Comparison of ENCODE assay signal across 10 cellular contexts in genomic region chr7:12683678-12684077, GRCh38. TPM values are rescaled to one million over a fixed set of nuclear protein-coding genes. Genes with fewer than 3 reads are reported as not detected.
A peak's percentile ranks its signal among the peaks of the same experiment; 100 is the strongest.
DNase-seq lines count a peak whose midpoint lies in the region; ATAC-seq and TF ChIP-seq lines count a peak whose summit lies in the region.
"Had no signal": no experiment of that assay in that cellular context is flagged by ENCODE, and none has a peak within 500 bp of the region (broad histone marks: within the 10 kb centered on the region; RNA-seq: fewer than 3 reads in every experiment).

No MANE protein-coding gene starts in this region.

- no peaks in the 10 kb centered on the region for H3F3A ChIP-seq in neural cell (ENCODE audit: insufficient read depth, low read length, poor library complexity, severe bottlenecking)

- H3K4me1 Mint-ChIP-seq in chondrocyte (ENCODE audit: low read depth), result peaks cover 15% of the 10 kb centered on the region
- H3K4me1 Mint-ChIP-seq in activated T-cell treated with anti-CD3 and anti-CD28 coated beads, Interleukin-2, amount 50 U/mL, for 72 hours (ENCODE audit: low read depth), result peaks cover 24% of the 10 kb centered on the region

- no peak overlapping the region for H3K27ac Mint-ChIP-seq in chondrocyte (ENCODE audit: unreplicated experiment)
- no peak overlapping the region for H3K27ac Mint-ChIP-seq in activated T-cell treated with anti-CD3 and anti-CD28 coated beads, Interleukin-2, amount 50 U/mL, for 72 hours

- H3K27ac ChIP-seq in neural cell (ENCODE audit: low read length), result no peak overlapping the region
- H3K27ac ChIP-seq: right atrium auricular region had no signal

- peak; percentile 84 for TF ChIP-seq CTCF in chondrocyte (IDR thresholded peaks at IDR 0.05)
- TF ChIP-seq CTCF in neural cell (IDR thresholded peaks at IDR 0.05; ENCODE audit: poor library complexity, severe bottlenecking), result peak; percentile 65

- ATAC-seq in activated CD4-positive, CD25-positive, alpha-beta regulatory T cell treated with anti-CD3 and anti-CD28 coated beads, Interleukin-2, amount 50 U/mL, for 24 hours, result no peak
- no peak for ATAC-seq in activated T-cell treated with anti-CD3 and anti-CD28 coated beads, Interleukin-2, amount 50 U/mL, for 72 hours (replicated peaks in 1 of 2)
- ATAC-seq: gastroesophageal sphincter had no signal

- no peaks in the 10 kb centered on the region for H3K36me3 ChIP-seq in neural cell (ENCODE audit: insufficient read depth, low read length)
- H3K36me3 ChIP-seq: gastroesophageal sphincter, right atrium auricular region had no signal

- H3K9me2 ChIP-seq in neural cell (ENCODE audit: insufficient read depth, low read length), result no peaks in the 10 kb centered on the region

- no peak overlapping the region for H3K4me2 ChIP-seq in neural cell (ENCODE audit: low read length)

- TF ChIP-seq EP300 in Ishikawa (IDR thresholded peaks at IDR 0.05; ENCODE audit: borderline replicate concordance), result no peak
- no peak for TF ChIP-seq EP300 in neural cell (conservative IDR thresholded peaks at IDR 0.05; ENCODE audit: poor library complexity, severe bottlenecking)

- H3K27me3 ChIP-seq in neural cell (ENCODE audit: insufficient read depth, low read depth, low read length), result no peaks in the 10 kb centered on the region
- H3K27me3 ChIP-seq: gastroesophageal sphincter, right atrium auricular region had no signal

- H3K9me3 Mint-ChIP-seq in chondrocyte (ENCODE audit: low read depth), result no peaks in the 10 kb centered on the region
- no peaks in the 10 kb centered on the region for H3K9me3 Mint-ChIP-seq in activated T-cell treated with anti-CD3 and anti-CD28 coated beads, Interleukin-2, amount 50 U/mL, for 72 hours

- TF ChIP-seq RAD21 in Ishikawa (IDR thresholded peaks at IDR 0.05; ENCODE audit: low read depth) (peak; percentile 51), neural cell (conservative IDR thresholded peaks at IDR 0.05) (peak; percentile 65)

- no peaks in the 10 kb centered on the region for H3K79me2 ChIP-seq in neural cell (replicated peaks; ENCODE audit: insufficient read depth, low read length)

- H3K9me3 ChIP-seq in neural cell (ENCODE audit: low read length), result no peaks in the 10 kb centered on the region
- H3K9me3 ChIP-seq: gastroesophageal sphincter, right atrium auricular region had no signal

- H3K4me3 Mint-ChIP-seq in chondrocyte (ENCODE audit: unreplicated experiment), result no peak overlapping the region
- no peak overlapping the region for H3K4me3 Mint-ChIP-seq in activated T-cell treated with anti-CD3 and anti-CD28 coated beads, Interleukin-2, amount 50 U/mL, for 72 hours

- H3K4me3 ChIP-seq in neural cell (ENCODE audit: low read length), result no peak overlapping the region
- H3K4me3 ChIP-seq: gastroesophageal sphincter, right atrium auricular region had no signal

- no peak overlapping the region for H2AFZ ChIP-seq in neural cell (ENCODE audit: low read depth, low read length)

- no peak overlapping the region for H3K9ac ChIP-seq in neural cell (ENCODE audit: low read length)

- no peaks in the 10 kb centered on the region for H3K36me3 Mint-ChIP-seq in chondrocyte (ENCODE audit: low read depth)
- no peaks in the 10 kb centered on the region for H3K36me3 Mint-ChIP-seq in activated T-cell treated with anti-CD3 and anti-CD28 coated beads, Interleukin-2, amount 50 U/mL, for 72 hours (ENCODE audit: insufficient read depth in 2 of 2)

- no peaks in the 10 kb centered on the region for H4K20me1 ChIP-seq in neural cell (ENCODE audit: insufficient read depth)

- DNase-seq in DMS53 (lab: John Stamatoyannopoulos, UW) (peak; percentile 42), chondrocyte (ENCODE audit: low spot score) (no peak), C1 segment of cervical spinal cord (lab: John Stamatoyannopoulos, UW) (no peak)
- no peak for DNase-seq in activated T-cell treated with anti-CD3 and anti-CD28 coated beads, Interleukin-2, amount 50 U/mL, for 72 hours
- DNase-seq: activated T-cell treated with anti-CD3 and anti-CD28 coated beads, Interleukin-2, amount 50 U/mL, for 48 hours had no signal

- H3K27me3 Mint-ChIP-seq in chondrocyte (ENCODE audit: low read depth), result no peaks in the 10 kb centered on the region
- H3K27me3 Mint-ChIP-seq in activated T-cell treated with anti-CD3 and anti-CD28 coated beads, Interleukin-2, amount 50 U/mL, for 72 hours (ENCODE audit: low read depth), result no peaks in the 10 kb centered on the region

TF ChIP-seq in Ishikawa, 13 proteins besides CTCF, POLR2A, EP300 and RAD21:
- TF ChIP-seq YY1 (IDR thresholded peaks at IDR 0.05; ENCODE audit: low read depth), result no peak
- TF ChIP-seq REST (IDR thresholded peaks at IDR 0.05; ENCODE audit: low read depth), result no peak

TF ChIP-seq in neural cell, 6 proteins besides CTCF, POLR2A, EP300 and RAD21:
- TF ChIP-seq MXI1 (conservative IDR thresholded peaks at IDR 0.05; ENCODE audit: poor library complexity, severe bottlenecking), result no peak
- TF ChIP-seq TAF1 (IDR thresholded peaks at IDR 0.05; ENCODE audit: low read depth), result no peak
- TF ChIP-seq SMC3 (conservative IDR thresholded peaks at IDR 0.05; ENCODE audit: poor library complexity), result peak; percentile 66

RNA-seq across cellular contexts. Expression of gene ARL4A, which starts 3.8 kb away (rescaled TPM):
- total RNA-seq in chondrocyte, result 12.7 to 15.3 TPM (median 14.9 TPM) in 3 replicates
- 7.7 and 10.9 TPM in 2 replicates for polyA plus RNA-seq in neural cell
- polyA minus RNA-seq in neural cell, result 13.9 and 16.1 TPM in 2 replicates
- total RNA-seq in activated T-cell treated with anti-CD3 and anti-CD28 coated beads, Interleukin-2, amount 50 U/mL, for 72 hours, result 10 to 100 TPM; 12.1 to 13.5 TPM
